Comparison of ENCODE assay signal across 16 cellular contexts in the genomic region with DNA sequence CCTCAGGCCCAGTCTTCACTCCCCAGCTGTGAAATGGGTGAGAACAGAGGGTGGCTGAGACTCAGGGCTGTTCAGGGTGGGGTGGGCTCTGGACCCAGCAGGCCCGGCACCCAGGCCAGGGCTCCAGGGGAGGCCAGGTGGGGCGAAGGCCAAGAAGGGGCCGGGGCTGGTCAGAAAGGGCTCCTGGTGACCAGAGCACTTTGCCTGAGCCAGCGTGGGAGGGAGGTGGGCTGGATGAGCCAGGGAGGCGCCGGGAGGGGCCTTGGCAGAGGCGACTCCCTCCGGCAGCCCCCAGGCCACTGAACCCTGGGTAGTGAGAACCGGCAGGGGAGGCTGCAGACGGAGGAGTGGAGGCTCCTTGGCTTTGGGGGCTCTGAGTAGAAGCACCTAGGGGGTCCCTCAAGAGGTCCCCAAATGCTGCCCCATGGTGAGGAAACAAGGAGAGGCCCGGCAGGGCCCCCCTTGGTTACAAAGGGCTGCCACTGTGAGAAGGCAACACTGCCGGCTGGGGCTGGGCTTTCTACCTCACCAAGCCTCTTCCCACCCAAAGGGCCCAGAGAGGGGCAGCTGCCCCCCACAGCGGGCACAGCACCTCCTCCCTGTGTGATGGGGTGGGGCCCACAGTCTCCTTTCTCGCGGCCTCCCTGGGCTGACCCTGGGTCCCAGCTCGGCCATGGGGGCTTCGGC. TPM values are rescaled to one million over a fixed set of nuclear protein-coding genes. Genes with fewer than 3 reads are reported as not detected.
DNase-seq lines count a peak whose midpoint lies in the region; ATAC-seq, FAIRE-seq and TF ChIP-seq lines count a peak whose summit lies in the region.
"Had no signal": no experiment of that assay in that cellular context is flagged by ENCODE, and none has a peak within 500 bp of the region (broad histone marks: within the 10 kb centered on the region; RNA-seq: fewer than 3 reads in every experiment).

No MANE protein-coding gene starts in this region.

- H3K4me1 ChIP-seq in esophagus muscularis mucosa (peaks cover 30 to 73% (median 65%) of the 10 kb centered on the region in 4 donors), mucosa of descending colon (ENCODE audit: low read depth) (peaks cover 7% of the 10 kb centered on the region), suprapubic skin (peaks cover 96% of the 10 kb centered on the region)

- TF ChIP-seq POLR2A in esophagus muscularis mucosa (IDR thresholded peaks at IDR 0.05; ENCODE audit: low read depth) = no peak
- TF ChIP-seq POLR2A in suprapubic skin (IDR thresholded peaks at IDR 0.05) = no peak

- ATAC-seq in mucosa of descending colon = no peak
- ATAC-seq: WTC11 had no signal

- H3K9me3 ChIP-seq in esophagus muscularis mucosa (no peaks in the 10 kb centered on the region), mucosa of descending colon (no peaks in the 10 kb centered on the region), suprapubic skin (no peaks in the 10 kb centered on the region)

- H3K27me3 ChIP-seq in esophagus muscularis mucosa = peaks cover 0 to 21% (median 2%) of the 10 kb centered on the region in 4 donors
- H3K27me3 ChIP-seq in suprapubic skin = no peaks in the 10 kb centered on the region

- H3K4me3 ChIP-seq in esophagus muscularis mucosa = peak overlapping the region in 3 of 4 donors; percentile 1 to 15 (median 2)
- no peak overlapping the region for H3K4me3 ChIP-seq in mucosa of descending colon
- H3K4me3 ChIP-seq in suprapubic skin = peak overlapping the region; percentile 17
- H3K4me3 ChIP-seq: lung, smooth muscle cell had no signal

- CTCF ChIA-PET in RWPE1 (lab: Yijun Ruan, JAX) = interaction anchor here (0.6 to 3.4 kb wide), 3 partner anchors 24 to 277 kb away, joined by 3 to 27 read pairs (median 5); no protein-coding TSS in a partner anchor

- no peaks in the 10 kb centered on the region for H3K36me3 ChIP-seq in esophagus muscularis mucosa
- H3K36me3 ChIP-seq in mucosa of descending colon (ENCODE audit: low read depth) = no peaks in the 10 kb centered on the region
- H3K36me3 ChIP-seq in suprapubic skin = no peaks in the 10 kb centered on the region

- TF ChIP-seq EP300 in esophagus muscularis mucosa (IDR thresholded peaks at IDR 0.05) (no peak), suprapubic skin (IDR thresholded peaks at IDR 0.05) (no peak)

- intact Hi-C loops in esophagus muscularis mucosa (cut with DNase I) = no loop called here
- intact Hi-C loops in mucosa of descending colon (cut with DNase I, micrococcal nuclease) = no loop called here

- H3K27ac ChIP-seq in RWPE1 = peak overlapping the region; percentile 100
- peak overlapping the region; percentile 74 to 84 (median 80) for H3K27ac ChIP-seq in esophagus muscularis mucosa (replicated peaks in 1 of 4)
- H3K27ac ChIP-seq in suprapubic skin = peak overlapping the region; percentile 90

- POLR2A ChIA-PET in RWPE1 (lab: Yijun Ruan, JAX; ENCODE audit: low non-redundant PET) = no interaction called here

- TF ChIP-seq CTCF in RWPE1 (conservative IDR thresholded peaks at IDR 0.05; ENCODE audit: low read depth) (no peak), esophagus muscularis mucosa (IDR thresholded peaks at IDR 0.05) (no peak), mucosa of descending colon (IDR thresholded peaks at IDR 0.05) (no peak), suprapubic skin (IDR thresholded peaks at IDR 0.05) (no peak)

- 82% methylated on average over 12 of the region's 17 CpGs for WGBS in esophagus muscularis mucosa
- 39% methylated on average over 8 of the region's 17 CpGs for WGBS in suprapubic skin

- DNase-seq in RWPE1 (ENCODE audit: low spot score) = no peak
- no peak for DNase-seq in esophagus muscularis mucosa (ENCODE audit: extremely low spot score)
- peak in 2 of 3 donors; percentile 31 to 52 for DNase-seq in mucosa of descending colon
- DNase-seq in suprapubic skin (ENCODE audit: low spot score in 2 of 2) = peak in 1 of 2 donors; percentile 65
- no peak for DNase-seq in NCI-H446 (lab: John Stamatoyannopoulos, UW)
- DNase-seq in frontal cortex (ENCODE audit: low spot score in 2 of 2) = no peak
- no peak for DNase-seq in DMS53 (lab: John Stamatoyannopoulos, UW)
- DNase-seq: activated naive CD4-positive, alpha-beta T cell treated with Interleukin-2 at 50 U/mL for 16 hours; C1 segment of cervical spinal cord; NCI-H82 had no signal

- FAIRE-seq in frontal cortex (lab: Jason Lieb, UNC) = no peak
- FAIRE-seq: bronchial epithelial cell, GM19239 had no signal

RNA-seq across cellular contexts. Expression of a gene that starts 17.1 kb away (rescaled TPM):
- total RNA-seq in esophagus muscularis mucosa (not detected), mucosa of descending colon (not detected), suprapubic skin (not detected), frontal cortex (not detected)
- total RNA-seq: bronchial epithelial cell, lung, RPMI7951, smooth muscle cell, WTC11 had no signal

RNA-seq across cellular contexts. Expression of a gene that starts 21.7 kb away (rescaled TPM):
- total RNA-seq in esophagus muscularis mucosa = 10 to 100 TPM; 10.3 to 36.5 (median 35.4) TPM
- total RNA-seq in mucosa of descending colon = 10 to 100 TPM; 18.5 to 32.2 (median 23.6) TPM
- total RNA-seq in suprapubic skin = 100 to 1,000 TPM in 2 of 4 donors, 10 to 100 TPM in 2; 70.4 to 134 (median 107) TPM
- 0.82 TPM for total RNA-seq in frontal cortex

RNA-seq across cellular contexts. Expression of a gene that starts 35.8 kb away (rescaled TPM):
- total RNA-seq in esophagus muscularis mucosa (1 to 10 TPM in 1 of 4 donors, not detected in 3; 4.2 TPM), mucosa of descending colon (under 1 TPM in 1 of 3 donors, not detected in 2; 0.46 TPM), suprapubic skin (10 to 100 TPM; 17.4 to 63.6 (median 27.2) TPM), frontal cortex (not detected)
- total RNA-seq: WTC11 had no signal

RNA-seq across cellular contexts. Expression of a gene that starts 39.8 kb away (rescaled TPM):
- total RNA-seq in esophagus muscularis mucosa = not detected
- 1 to 10 TPM in 2 of 3 donors, under 1 TPM in 1; 0.98 to 2.4 (median 2.1) TPM for total RNA-seq in mucosa of descending colon
- 100 to 1,000 TPM; 141 to 280 (median 193) TPM for total RNA-seq in suprapubic skin
- not detected for total RNA-seq in frontal cortex
- total RNA-seq: RPMI7951 had no signal

RNA-seq across cellular contexts. Expression of a gene that starts 45.0 kb away (rescaled TPM):
- 1 to 10 TPM; 2.8 to 6.0 (median 3.6) TPM for total RNA-seq in esophagus muscularis mucosa
- total RNA-seq in mucosa of descending colon = 1 to 10 TPM in 1 of 3 donors, under 1 TPM in 1, not detected in 1; 0.72 to 2.7 TPM
- total RNA-seq in suprapubic skin = 10 to 100 TPM in 1 of 4 donors, 1 to 10 TPM in 3; 1.5 to 12.9 (median 4.8) TPM
- total RNA-seq in frontal cortex = not detected
- total RNA-seq: bronchial epithelial cell, RPMI7951, WTC11 had no signal

Comparison
In these comparisons a context has a peak if more than half of its experiments do, and no peak if none do; other contexts are left out.
1. DNase-seq: peak in mucosa of descending colon (2 of 3); none in RWPE1 (single experiment), esophagus muscularis mucosa (single experiment), NCI-H446 (0 of 2), frontal cortex (0 of 2) and DMS53 (single experiment).
2. Peak in every context shown above with its lines, with median percentiles within 50 percentile points of each other: H3K27ac ChIP-seq.